In genomic region chr1:25641931-25642611, GRCh38 we compare ENCODE assay signal across 9 cellular contexts. TPM values are rescaled to one million over a fixed set of nuclear protein-coding genes. Genes with fewer than 3 reads are reported as not detected.
DNase-seq lines count a peak whose midpoint lies in the region; ATAC-seq lines count a peak whose summit lies in the region.
"Had no signal": no experiment of that assay in that cellular context is flagged by ENCODE, and none has a peak within 500 bp of the region (broad histone marks: within the 10 kb centered on the region; RNA-seq: fewer than 3 reads in every experiment).

No MANE protein-coding gene starts in this region.

- peak overlapping the region; percentile 60 to 77 (median 64) for H3K4me3 Mint-ChIP-seq in T-cell
- H3K4me3 Mint-ChIP-seq in effector memory CD8-positive, alpha-beta T cell, result peak overlapping the region; percentile 38 to 57

- ATAC-seq in T-cell (replicated peaks in 1 of 4), result peak; percentile 48 to 60 (median 56)
- peak; percentile 70 for ATAC-seq in effector memory CD8-positive, alpha-beta T cell (replicated peaks)
- peak; percentile 85 for ATAC-seq in sciatic nerve
- ATAC-seq in GM21717 (IDR thresholded peaks at IDR 0.05; ENCODE audit: unreplicated experiment), result no peak
- no peak for ATAC-seq in HG03196 (IDR thresholded peaks at IDR 0.05; ENCODE audit: unreplicated experiment)

- CTCF ChIA-PET in T-cell (lab: Charles Lee), result interaction anchor here (0.8 to 1.4 kb wide), 11 partner anchors 8 to 133 kb away, joined by 3 to 11 read pairs (median 3); partner anchors contain the start of gene MAN1C1 (in 1 of the 2)

- H3K36me3 Mint-ChIP-seq in T-cell, result peaks cover 37% of the 10 kb centered on the region
- H3K36me3 Mint-ChIP-seq in effector memory CD8-positive, alpha-beta T cell (ENCODE audit: insufficient read depth), result no peaks in the 10 kb centered on the region

- intact Hi-C loops in sciatic nerve (cut with DNase I), result no loop called here

- H3K27ac Mint-ChIP-seq in T-cell, result peak overlapping the region; percentile 91 to 92
- H3K27ac Mint-ChIP-seq in effector memory CD8-positive, alpha-beta T cell, result peak overlapping the region; percentile 44 to 73

- H3K27me3 Mint-ChIP-seq in T-cell, result no peaks in the 10 kb centered on the region
- no peaks in the 10 kb centered on the region for H3K27me3 Mint-ChIP-seq in effector memory CD8-positive, alpha-beta T cell

- POLR2A ChIA-PET in T-cell (lab: Charles Lee), result interaction anchor here (0.5 to 1.3 kb wide), 10 partner anchors 10 to 1817 kb away, joined by 3 to 7 read pairs (median 4); partner anchors contain the start of genes HMGCL (in 1 of the 2) and RSRP1 (in 1 of the 2)

- DNase-seq in EL (peak; percentile 9), T-cell (peak in 5 of 34 experiments; percentile 20 to 40 (median 31)), sciatic nerve (ENCODE audit: low spot score) (no peak), NAMALWA (ENCODE audit: low spot score) (no peak), NCI-H748 treated with DMSO at 0.1 percent for 48 hours (lab: John Stamatoyannopoulos, UW) (no peak)
- peak; percentile 31 to 37 (median 35) for DNase-seq in effector memory CD8-positive, alpha-beta T cell
- DNase-seq: midbrain had no signal

- H3K4me1 Mint-ChIP-seq in T-cell, result peaks cover 85 to 87% (median 86%) of the 10 kb centered on the region in 3 donors
- H3K4me1 Mint-ChIP-seq in effector memory CD8-positive, alpha-beta T cell (ENCODE audit: low read depth in 2 of 2), result peaks cover 25 to 30% of the 10 kb centered on the region in 2 donors

- H3K9me3 Mint-ChIP-seq in T-cell, result peaks cover 0 to 20% (median 4%) of the 10 kb centered on the region in 3 donors
- H3K9me3 Mint-ChIP-seq in effector memory CD8-positive, alpha-beta T cell, result peaks cover 0 to 14% of the 10 kb centered on the region in 2 donors

RNA-seq across cellular contexts. Expression of gene MAN1C1, which starts 25.5 kb away (rescaled TPM):
- 10 to 100 TPM; 57.5 to 90.5 (median 65.5) TPM for total RNA-seq in T-cell
- 29.4 TPM for total RNA-seq in sciatic nerve

Comparison
In these comparisons a context has a peak if more than half of its experiments do, and no peak if none do; other contexts are left out.
1. DNase-seq: peak in EL (single experiment) and effector memory CD8-positive, alpha-beta T cell (3 of 3); none in sciatic nerve (single experiment), NAMALWA (single experiment) and NCI-H748 treated with DMSO at 0.1 percent for 48 hours (single experiment).
2. ATAC-seq: peak in T-cell (4 of 4), effector memory CD8-positive, alpha-beta T cell (single experiment) and sciatic nerve (single experiment); none in GM21717 (single experiment) and HG03196 (single experiment).